10 cellular contexts compared by ENCODE assay signal in genomic region chr3:13277860-13278531, GRCh38.
DNase-seq lines count a peak whose midpoint lies in the region; ATAC-seq, FAIRE-seq and TF ChIP-seq lines count a peak whose summit lies in the region.
"Had no signal": no experiment of that assay in that cellular context is flagged by ENCODE, and none has a peak within 500 bp of the region (broad histone marks: within the 10 kb centered on the region; RNA-seq: fewer than 3 reads in every experiment).

No MANE protein-coding gene starts in this region.

- TF ChIP-seq RAD21 in liver (IDR thresholded peaks at IDR 0.05) = no peak

- H3K27ac ChIP-seq in ascending aorta (peak overlapping the region; percentile 16 to 63), liver (ENCODE audit: low read depth in 1 of 2, low read length in 2 of 2) (peak overlapping the region; percentile 85 to 88)

- WGBS in liver = 45% methylated on average over 17 of the region's 17 CpGs

- DNase-seq in Right ventricle myocardium superior (peak; percentile 29), Right ventricle myocardium inferior (ENCODE audit: missing footprints) (no peak), ascending aorta (ENCODE audit: low spot score in 2 of 2) (no peak), urothelium cell line (ENCODE audit: low spot score) (peak; percentile 51), DMS79 (lab: John Stamatoyannopoulos, UW) (no peak), sciatic nerve (ENCODE audit: low spot score) (no peak), putamen (ENCODE audit: low spot score) (no peak)
- DNase-seq: immature natural killer cell, NCI-H2227 treated with DMSO at 0.1 percent for 48 hours had no signal

- intact Hi-C loops in Right ventricle myocardium superior (cut with DNase I) = no loop called here
- intact Hi-C loops in Right ventricle myocardium inferior (cut with DNase I) = no loop called here
- intact Hi-C loops in ascending aorta (cut with DNase I) = no loop called here
- intact Hi-C loops in sciatic nerve (cut with DNase I) = no loop called here

- H3K4me1 ChIP-seq in ascending aorta = peaks cover 0 to 16% of the 10 kb centered on the region in 2 donors
- H3K4me1 ChIP-seq in liver (ENCODE audit: control insufficient read depth in 4 of 4, insufficient read depth in 4 of 4, low read length in 3 of 4) = peaks cover 8 to 51% (median 29%) of the 10 kb centered on the region in 4 donors

- H3K4me3 ChIP-seq in ascending aorta = peak overlapping the region in 1 of 2 donors; percentile 2
- no peak overlapping the region for H3K4me3 ChIP-seq in liver (ENCODE audit: low read depth in 1 of 3, low read length in 3 of 3)

- TF ChIP-seq CTCF in ascending aorta (IDR thresholded peaks at IDR 0.05) (no peak), liver (IDR thresholded peaks at IDR 0.05; ENCODE audit: low read depth, low read length, missing input control) (no peak)

- H3K9me3 ChIP-seq in ascending aorta (no peaks in the 10 kb centered on the region), liver (ENCODE audit: control insufficient read depth in 4 of 4, low read length in 3 of 4) (no peaks in the 10 kb centered on the region)

- no peaks in the 10 kb centered on the region for H3K27me3 ChIP-seq in ascending aorta
- H3K27me3 ChIP-seq in liver (ENCODE audit: control insufficient read depth in 4 of 4, insufficient read depth in 4 of 4, low read length in 3 of 4) = no peaks in the 10 kb centered on the region

- ATAC-seq in Right ventricle myocardium superior (ENCODE audit: poor library complexity) = no peak
- ATAC-seq in Right ventricle myocardium inferior = no peak
- ATAC-seq in sciatic nerve = no peak

- peak overlapping the region in 1 of 2 donors; percentile 19 for H3K9ac ChIP-seq in liver (ENCODE audit: low read depth in 1 of 2, low read length in 2 of 2)

- FAIRE-seq in urothelium cell line (lab: Jason Lieb, UNC) = no peak

- H3K36me3 ChIP-seq in ascending aorta (no peaks in the 10 kb centered on the region), liver (ENCODE audit: control insufficient read depth in 4 of 4, insufficient read depth in 3 of 4, low read depth in 1 of 4, low read length in 3 of 4) (no peaks in the 10 kb centered on the region)

TF ChIP-seq in liver, 16 proteins besides CTCF, POLR2A, EP300 and RAD21:
- TF ChIP-seq HNF4G (IDR thresholded peaks at IDR 0.05) = no peak
- TF ChIP-seq RXRA (IDR thresholded peaks at IDR 0.05) = no peak
- peak; percentile 4 for TF ChIP-seq SP1 (IDR thresholded peaks at IDR 0.05)
- no peak for TF ChIP-seq YY1 (IDR thresholded peaks at IDR 0.05)
- TF ChIP-seq JUND (IDR thresholded peaks at IDR 0.05) = peak in 1 of 2 donors; percentile 62
- no peak for TF ChIP-seq GABPA (IDR thresholded peaks at IDR 0.05 in 1 of 2, conservative IDR thresholded peaks at IDR 0.05 in 1 of 2)
- no peak for TF ChIP-seq EGR1 (IDR thresholded peaks at IDR 0.05; ENCODE audit: low read depth in 2 of 2)

Comparison
In these comparisons a context has a peak if more than half of its experiments do, and no peak if none do; other contexts are left out.
1. DNase-seq: peak in Right ventricle myocardium superior (single experiment) and urothelium cell line (single experiment); none in Right ventricle myocardium inferior (single experiment), ascending aorta (0 of 2), DMS79 (single experiment), sciatic nerve (single experiment) and putamen (single experiment).